In genomic region chr4:2792711-2793577, GRCh38 we compare ENCODE assay signal across 8 cellular contexts. TPM values are rescaled to one million over a fixed set of nuclear protein-coding genes. Genes with fewer than 3 reads are reported as not detected.
DNase-seq lines count a peak whose midpoint lies in the region; ATAC-seq, FAIRE-seq and TF ChIP-seq lines count a peak whose summit lies in the region.

Gene SH3BP2 (plus strand): TSS chr4:2793085. CDS start chr4:2820618, 27,533 bp downstream.

- peak within 1 kb of the TSS; percentile 73; the same call in 1 of the 2 replicates for H2BK5ac ChIP-seq in H1 (ENCODE audit: low read depth, low read length)

- H3K18ac ChIP-seq in H1 (ENCODE audit: extremely low read depth, low read length), result no peak within 1 kb of the TSS; the same call in none of the 2 replicates

- H3K4me3 ChIP-seq in MM.1S (ENCODE audit: low read length) (peak within 1 kb of the TSS; percentile 47), H1 (ENCODE audit: extremely low read depth in 1 of 4, insufficient read depth in 2 of 4, low read depth in 3 of 4, low read length in 4 of 4) (peak within 1 kb of the TSS; percentile 38 to 65 (median 40))

- FAIRE-seq in H1 (lab: Jason Lieb, UNC), result no peak

- peak within 1 kb of the TSS; percentile 48; the same call in 1 of the 2 replicates for H2BK15ac ChIP-seq in H1 (ENCODE audit: low read length)

- no peak within 1 kb of the TSS for H3K23ac ChIP-seq in H1 (ENCODE audit: insufficient read length)

- H3K14ac ChIP-seq in H1 (ENCODE audit: insufficient read length), result no peak within 1 kb of the TSS

- WGBS in H1 (ENCODE audit: extremely low coverage in 1 of 2, insufficient coverage in 1 of 2, insufficient read length in 1 of 2, insufficient replicate concordance in 2 of 2, low coverage in 1 of 2, low lambda C conversion rate in 2 of 2, missing lambda C conversion rate in 1 of 2), 2 experiments, result 0% methylated on average over 1 of the region's 103 CpGs; no CpG with 5 or more reads in 1 of the 2 experiments

- peak within 1 kb of the TSS; percentile 25 for H4K91ac ChIP-seq in H1 (replicated peaks; ENCODE audit: insufficient read length, low read length)

- CTCF ChIA-PET in H1 (lab: Charles Lee; ENCODE audit: partially characterized antibody), result no interaction called here

- H3K79me1 ChIP-seq in H1 (ENCODE audit: low read depth, low read length), result 0 out of 2 replicates have a peak, but pooled peaks cover 2% of the 10 kb centered on the region

- H3K23me2 ChIP-seq in H1 (ENCODE audit: low read depth, low read length), result no peaks in the 10 kb centered on the region; the same call in 1 of the 2 replicates

- peak within 1 kb of the TSS; percentile 81 for H3K27ac Mint-ChIP-seq in memory B cell
- peak within 1 kb of the TSS; percentile 96 for H3K27ac Mint-ChIP-seq in stimulated activated memory B cell treated with anti-CD40 and anti-IgM and Interleukin-4, amounts not matched to agents 10 μg/mL and 1 μg/mL and 100 μg/mL, for 72 hours

- H3K4me1 ChIP-seq in MM.1S (ENCODE audit: low read length) (peaks cover 8% of the 10 kb centered on the region), H1 (replicated peaks in 1 of 4; ENCODE audit: control insufficient read depth in 3 of 4, insufficient read depth in 4 of 4, low read length in 3 of 4) (peaks cover 0 to 21% (median 11%) of the 10 kb centered on the region in 4 experiments; a peak in 5 of 7 replicates)

- POLR2A ChIA-PET in H1 (lab: Charles Lee; ENCODE audit: partially characterized antibody), result interaction anchor here (0.5 to 1.6 kb wide), 9 partner anchors 9 to 151 kb away, joined by 3 to 7 read pairs (median 4); no protein-coding TSS in a partner anchor

- no peaks in the 10 kb centered on the region for H3K36me3 Mint-ChIP-seq in memory B cell
- H3K36me3 Mint-ChIP-seq in stimulated activated memory B cell treated with anti-CD40 and anti-IgM and Interleukin-4, amounts not matched to agents 10 μg/mL and 1 μg/mL and 100 μg/mL, for 72 hours, result no peaks in the 10 kb centered on the region

- H3K9ac ChIP-seq in MM.1S (ENCODE audit: low read length) (peak within 1 kb of the TSS; percentile 44; the same call in 1 of the 2 replicates), H1 (replicated peaks in 1 of 4; ENCODE audit: extremely low read depth in 1 of 4, low read depth in 3 of 4, low read length in 3 of 4) (no peak within 1 kb of the TSS)

- peak within 1 kb of the TSS; percentile 14 for H3K4ac ChIP-seq in H1 (replicated peaks; ENCODE audit: insufficient read length, low read depth, low read length)

- TF ChIP-seq POLR2A in GM18505 (IDR thresholded peaks at IDR 0.05; ENCODE audit: borderline replicate concordance, extremely low read depth, insufficient read depth, insufficient read length) (peak; percentile 41), H1 (IDR thresholded peaks at IDR 0.05; ENCODE audit: control extremely low read depth in 1 of 2, low read depth in 2 of 2, low read length in 2 of 2) (no peak)

- no peak within 1 kb of the TSS for H3K56ac ChIP-seq in H1 (replicated peaks; ENCODE audit: insufficient read length, low read depth, low read length)

- H2AK5ac ChIP-seq in H1 (ENCODE audit: low read depth, low read length), result peak within 1 kb of the TSS; percentile 54; the same call in 1 of the 2 replicates

- H3K4me2 ChIP-seq in MM.1S (ENCODE audit: low read depth, low read length) (peak within 1 kb of the TSS; percentile 83), H1 (ENCODE audit: insufficient read depth in 1 of 2, low read depth in 2 of 2, low read length in 2 of 2) (peak within 1 kb of the TSS; percentile 48 to 81)

- peaks cover 32% of the 10 kb centered on the region for H3K4me1 Mint-ChIP-seq in memory B cell
- H3K4me1 Mint-ChIP-seq in stimulated activated memory B cell treated with anti-CD40 and anti-IgM and Interleukin-4, amounts not matched to agents 10 μg/mL and 1 μg/mL and 100 μg/mL, for 72 hours, result peaks cover 80% of the 10 kb centered on the region

- H3K9me3 ChIP-seq in MM.1S (replicated peaks; ENCODE audit: insufficient read depth, low read length) (no peaks in the 10 kb centered on the region), H1 (ENCODE audit: insufficient read depth in 2 of 2, low read depth in 1 of 2, low read length in 1 of 2) (no peaks in the 10 kb centered on the region; a peak in 1 of 4 replicates)

- ATAC-seq in GM18505 (IDR thresholded peaks at IDR 0.05; ENCODE audit: unreplicated experiment) (no peak), memory B cell (ENCODE audit: low read depth) (peak; percentile 82), HG03108 (IDR thresholded peaks at IDR 0.05; ENCODE audit: unreplicated experiment) (no peak), GM18870 (IDR thresholded peaks at IDR 0.05; ENCODE audit: unreplicated experiment) (no peak)
- peak; percentile 70 for ATAC-seq in stimulated activated memory B cell treated with anti-CD40 and anti-IgM and Interleukin-4, amounts not matched to agents 10 μg/mL and 1 μg/mL and 100 μg/mL, for 72 hours

- H4K5ac ChIP-seq in H1 (ENCODE audit: insufficient read length, low read depth, low read length), result no peak within 1 kb of the TSS

- no peak for TF ChIP-seq EP300 in H1 (IDR thresholded peaks at IDR 0.05; ENCODE audit: borderline replicate concordance in 1 of 2, low read depth in 2 of 2, low read length in 2 of 2)

- H4K20me1 ChIP-seq in MM.1S (ENCODE audit: insufficient read depth, low read length) (no peaks in the 10 kb centered on the region), H1 (replicated peaks in 1 of 2; ENCODE audit: control insufficient read depth in 1 of 2, insufficient read depth in 2 of 2, low read length in 2 of 2) (peaks cover 2 to 4% of the 10 kb centered on the region in 2 experiments)

- H2BK12ac ChIP-seq in H1 (ENCODE audit: low read depth, low read length), result peak within 1 kb of the TSS; percentile 94; the same call in 1 of the 2 replicates

- H2BK20ac ChIP-seq in H1 (ENCODE audit: low read length), result peak within 1 kb of the TSS; percentile 95; the same call in 1 of the 2 replicates

- H3K27me3 Mint-ChIP-seq in memory B cell, result no peaks in the 10 kb centered on the region
- H3K27me3 Mint-ChIP-seq in stimulated activated memory B cell treated with anti-CD40 and anti-IgM and Interleukin-4, amounts not matched to agents 10 μg/mL and 1 μg/mL and 100 μg/mL, for 72 hours, result no peaks in the 10 kb centered on the region

- H3K4me3 Mint-ChIP-seq in memory B cell, result peak within 1 kb of the TSS; percentile 87
- peak within 1 kb of the TSS; percentile 81 for H3K4me3 Mint-ChIP-seq in stimulated activated memory B cell treated with anti-CD40 and anti-IgM and Interleukin-4, amounts not matched to agents 10 μg/mL and 1 μg/mL and 100 μg/mL, for 72 hours

- H3F3A ChIP-seq in MM.1S (ENCODE audit: insufficient read depth, low read length), result no peaks in the 10 kb centered on the region

- TF ChIP-seq CTCF in MM.1S (IDR thresholded peaks at IDR 0.05; ENCODE audit: low read length), result no peak
- no peak for TF ChIP-seq CTCF in H1 (IDR thresholded peaks at IDR 0.05; ENCODE audit: control extremely low read depth in 1 of 3, insufficient read depth in 1 of 3, low read depth in 1 of 3, low read length in 3 of 3)

- H4K8ac ChIP-seq in H1 (ENCODE audit: extremely low read depth, insufficient read depth, low read length), result peak within 1 kb of the TSS; percentile 53

- H2BK120ac ChIP-seq in H1 (replicated peaks; ENCODE audit: low read depth, low read length), result no peak within 1 kb of the TSS

- H3K27me3 ChIP-seq in MM.1S (replicated peaks; ENCODE audit: insufficient read depth, low read length) (no peaks in the 10 kb centered on the region), H1 (replicated peaks in 1 of 4; ENCODE audit: control insufficient read depth in 3 of 4, extremely low read depth in 1 of 4, insufficient read depth in 3 of 4, low read length in 3 of 4) (peaks cover 0 to 19% (median 12%) of the 10 kb centered on the region in 4 experiments; a peak in 5 of 7 replicates)

- no peaks in the 10 kb centered on the region for H3K9me2 ChIP-seq in MM.1S (replicated peaks; ENCODE audit: insufficient read depth, low read length)

- H3K79me2 ChIP-seq in MM.1S (ENCODE audit: low read length) (no peaks in the 10 kb centered on the region), H1 (ENCODE audit: control insufficient read depth in 1 of 2, insufficient read depth in 2 of 2, low read length in 2 of 2) (no peaks in the 10 kb centered on the region)

- H3K27ac ChIP-seq in MM.1S (ENCODE audit: low read length), result no peak within 1 kb of the TSS
- H3K27ac ChIP-seq in H1 (ENCODE audit: low read depth, low read length), result no peak within 1 kb of the TSS

- DNase-seq in MM.1S (peak; percentile 67), H1 (ENCODE audit: low read depth in 1 of 2, low spot score in 2 of 2) (peak in 1 of 2 experiments; percentile 87), memory B cell (ENCODE audit: low spot score in 2 of 2) (peak in 1 of 2 donors; percentile 57)
- peak; percentile 78 to 81 for DNase-seq in activated CD4-positive, alpha-beta T cell treated with anti-CD3 and anti-CD28 coated beads, Interleukin-2, amount 50 U/mL, for 48 hours

- no peak; a peak in 1 of 4 replicates for TF ChIP-seq RAD21 in H1 (IDR thresholded peaks at IDR 0.05 in 1 of 2, conservative IDR thresholded peaks at IDR 0.05 in 1 of 2; ENCODE audit: low read depth in 2 of 2, low read length in 2 of 2)

- H3K36me3 ChIP-seq in MM.1S (replicated peaks; ENCODE audit: insufficient read depth, low read length) (no peaks in the 10 kb centered on the region), H1 (ENCODE audit: control insufficient read depth in 2 of 4, insufficient read depth in 4 of 4, low read length in 3 of 4) (no peaks in the 10 kb centered on the region)

- no peaks in the 10 kb centered on the region for H3K9me3 Mint-ChIP-seq in memory B cell
- no peaks in the 10 kb centered on the region for H3K9me3 Mint-ChIP-seq in stimulated activated memory B cell treated with anti-CD40 and anti-IgM and Interleukin-4, amounts not matched to agents 10 μg/mL and 1 μg/mL and 100 μg/mL, for 72 hours

- H2AFZ ChIP-seq in MM.1S (ENCODE audit: low read length) (peak within 1 kb of the TSS; percentile 48), H1 (ENCODE audit: low read length) (no peak within 1 kb of the TSS)

TF ChIP-seq in H1, 55 proteins besides CTCF, POLR2A, EP300 and RAD21 (continues in another document):
- TF ChIP-seq KDM4A (IDR thresholded peaks at IDR 0.05; ENCODE audit: low read depth, low read length, severe bottlenecking) (peak; percentile 44), EGR1 (IDR thresholded peaks at IDR 0.05; ENCODE audit: borderline replicate concordance, low read depth, low read length) (no peak), NANOG (IDR thresholded peaks at IDR 0.05; ENCODE audit: insufficient read depth, low read depth, low read length, poor library complexity, severe bottlenecking) (no peak), SIRT6 (IDR thresholded peaks at IDR 0.05; ENCODE audit: low read length) (no peak), POLR2AphosphoS5 (IDR thresholded peaks at IDR 0.05; ENCODE audit: low read depth, low read length) (no peak)

RNA-seq across cellular contexts. Expression of gene SH3BP2, which starts in this region (rescaled TPM):
- 31.4 and 32.4 TPM in 2 replicates for total RNA-seq in H1 (2021; fragmentation: NEBNext Ultra II Directional; extraction: Animal tissue kit (Norgen Biotek cat#: 25700))
- 27.4 and 45.8 TPM in 2 replicates for polyA plus RNA-seq in H1 (2011; rRNA removed)
- polyA plus RNA-seq in H1 (2011; cell fraction: cytosol; rRNA removed), result 29.6 TPM
- 119 TPM for polyA plus RNA-seq in H1 (2011; cell fraction: nucleus; rRNA removed)
- 18.2 to 28.4 TPM (median 24.8 TPM) in 4 replicates for polyA plus RNA-seq in H1 (2012, experiment 1 of 2)
- polyA plus RNA-seq in H1 (2012, experiment 2 of 2), result 13.6 TPM
- polyA plus RNA-seq in H1 (2013, experiment 1 of 2), result 19.6 TPM
- polyA plus RNA-seq in H1 (2013, experiment 2 of 2), result 18.1 TPM
- 52.4 and 64.8 TPM in 2 replicates for polyA minus RNA-seq in H1 (2011; rRNA and poly(A)+ RNA removed)
- polyA minus RNA-seq in H1 (2011; cell fraction: cytosol; rRNA and poly(A)+ RNA removed), result 25.8 TPM
- 51.1 TPM for polyA minus RNA-seq in H1 (2011; cell fraction: nucleus; rRNA and poly(A)+ RNA removed)

Comparison
In these comparisons a context has a peak if more than half of its experiments do, and no peak if none do; other contexts are left out.
1. ATAC-seq: peak in memory B cell (single experiment) and stimulated activated memory B cell treated with anti-CD40 and anti-IgM and Interleukin-4, amounts not matched to agents 10 μg/mL and 1 μg/mL and 100 μg/mL, for 72 hours (single experiment); none in GM18505 (single experiment), HG03108 (single experiment) and GM18870 (single experiment).